In the genomic region with DNA sequence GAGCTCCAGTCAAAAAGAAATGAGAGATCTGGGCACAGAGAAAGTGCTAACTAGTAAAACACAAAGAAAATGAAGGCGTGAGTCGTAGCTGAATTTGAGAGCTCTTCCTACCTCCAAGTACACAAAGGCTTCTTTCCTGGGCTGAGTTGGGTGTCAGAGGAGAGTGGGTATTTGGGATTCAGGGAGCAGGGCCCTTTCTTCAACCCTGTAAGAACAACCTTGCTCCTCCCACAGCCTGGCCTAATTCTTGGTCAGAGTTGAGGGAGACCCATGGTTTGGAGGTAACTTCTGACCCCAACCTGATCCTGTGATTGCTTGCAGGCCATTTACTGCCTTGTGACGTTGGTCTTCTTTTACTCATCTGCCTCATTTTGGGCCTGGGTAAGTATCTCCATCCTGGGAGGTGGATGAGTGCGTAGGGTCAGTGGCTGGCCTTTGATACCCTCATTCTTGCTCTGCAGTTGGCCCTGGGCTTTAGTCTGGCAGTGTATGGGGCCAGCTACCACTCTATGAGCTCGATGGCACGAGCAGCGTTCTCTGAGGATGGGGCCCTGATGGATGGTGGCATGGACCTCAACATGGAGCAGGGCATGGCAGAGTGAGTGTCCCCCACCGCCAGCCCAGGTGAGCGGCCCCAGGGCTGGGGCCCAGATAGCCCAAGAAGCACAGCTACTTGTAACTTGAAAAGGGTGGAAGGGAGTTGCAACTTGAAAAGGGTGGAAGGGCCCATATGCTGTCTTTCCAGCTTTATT, we compare ENCODE assay signal across 1 cellular context.
TF ChIP-seq lines count a peak whose summit lies in the region.

No MANE protein-coding gene starts in this region.

TF ChIP-seq in HepG2, 621 proteins besides CTCF, POLR2A, EP300 and RAD21:
- no peak for TF ChIP-seq ZNF326 (CRISPR knock-in tag; IDR thresholded peaks at IDR 0.05; ENCODE audit: borderline replicate concordance)
- peak; percentile 30 for TF ChIP-seq AGO2 (optimal IDR thresholded peaks at IDR 0.05; ENCODE audit: low read depth, low read length)
- no peak for TF ChIP-seq FOXA3 (CRISPR knock-in tag; IDR thresholded peaks at IDR 0.05)
- 0 out of 2 replicates have a peak, but pooled peaks have one; percentile 61 for TF ChIP-seq MZF1 (CRISPR knock-in tag; IDR thresholded peaks at IDR 0.05; ENCODE audit: borderline replicate concordance)
- TF ChIP-seq MXD3 (CRISPR knock-in tag; IDR thresholded peaks at IDR 0.05), result no peak
